In the genomic region with DNA sequence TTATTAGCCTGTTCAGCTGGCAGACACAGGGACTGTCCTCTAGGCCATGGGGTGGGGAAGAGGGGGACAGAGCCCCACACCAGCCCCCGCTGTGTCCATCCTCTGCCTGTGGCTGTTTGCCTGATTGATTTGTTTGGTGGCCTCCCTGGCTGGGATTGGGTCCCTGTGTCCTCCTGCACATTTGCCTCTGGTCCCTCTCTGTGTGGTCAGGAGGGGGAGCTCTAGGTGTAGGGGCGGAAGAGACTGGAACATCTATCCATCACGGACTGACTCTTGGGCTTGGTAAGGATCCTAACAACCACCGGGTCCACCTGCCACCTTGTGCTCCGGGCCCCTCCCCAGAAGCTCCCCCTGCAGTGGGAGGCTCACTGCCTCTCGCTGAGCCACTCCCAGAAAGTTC, we compare ENCODE assay signal across 1 cellular context.
TF ChIP-seq lines count a peak whose summit lies in the region.

No MANE protein-coding gene starts in this region.

TF ChIP-seq in GM23338, 12 proteins besides CTCF, POLR2A, EP300 and RAD21:
- no peak for TF ChIP-seq STAT1 (IDR thresholded peaks at IDR 0.05; ENCODE audit: unreplicated experiment)
- TF ChIP-seq NANOG (IDR thresholded peaks at IDR 0.05; ENCODE audit: borderline replicate concordance): no peak
- TF ChIP-seq, protein P1, sequence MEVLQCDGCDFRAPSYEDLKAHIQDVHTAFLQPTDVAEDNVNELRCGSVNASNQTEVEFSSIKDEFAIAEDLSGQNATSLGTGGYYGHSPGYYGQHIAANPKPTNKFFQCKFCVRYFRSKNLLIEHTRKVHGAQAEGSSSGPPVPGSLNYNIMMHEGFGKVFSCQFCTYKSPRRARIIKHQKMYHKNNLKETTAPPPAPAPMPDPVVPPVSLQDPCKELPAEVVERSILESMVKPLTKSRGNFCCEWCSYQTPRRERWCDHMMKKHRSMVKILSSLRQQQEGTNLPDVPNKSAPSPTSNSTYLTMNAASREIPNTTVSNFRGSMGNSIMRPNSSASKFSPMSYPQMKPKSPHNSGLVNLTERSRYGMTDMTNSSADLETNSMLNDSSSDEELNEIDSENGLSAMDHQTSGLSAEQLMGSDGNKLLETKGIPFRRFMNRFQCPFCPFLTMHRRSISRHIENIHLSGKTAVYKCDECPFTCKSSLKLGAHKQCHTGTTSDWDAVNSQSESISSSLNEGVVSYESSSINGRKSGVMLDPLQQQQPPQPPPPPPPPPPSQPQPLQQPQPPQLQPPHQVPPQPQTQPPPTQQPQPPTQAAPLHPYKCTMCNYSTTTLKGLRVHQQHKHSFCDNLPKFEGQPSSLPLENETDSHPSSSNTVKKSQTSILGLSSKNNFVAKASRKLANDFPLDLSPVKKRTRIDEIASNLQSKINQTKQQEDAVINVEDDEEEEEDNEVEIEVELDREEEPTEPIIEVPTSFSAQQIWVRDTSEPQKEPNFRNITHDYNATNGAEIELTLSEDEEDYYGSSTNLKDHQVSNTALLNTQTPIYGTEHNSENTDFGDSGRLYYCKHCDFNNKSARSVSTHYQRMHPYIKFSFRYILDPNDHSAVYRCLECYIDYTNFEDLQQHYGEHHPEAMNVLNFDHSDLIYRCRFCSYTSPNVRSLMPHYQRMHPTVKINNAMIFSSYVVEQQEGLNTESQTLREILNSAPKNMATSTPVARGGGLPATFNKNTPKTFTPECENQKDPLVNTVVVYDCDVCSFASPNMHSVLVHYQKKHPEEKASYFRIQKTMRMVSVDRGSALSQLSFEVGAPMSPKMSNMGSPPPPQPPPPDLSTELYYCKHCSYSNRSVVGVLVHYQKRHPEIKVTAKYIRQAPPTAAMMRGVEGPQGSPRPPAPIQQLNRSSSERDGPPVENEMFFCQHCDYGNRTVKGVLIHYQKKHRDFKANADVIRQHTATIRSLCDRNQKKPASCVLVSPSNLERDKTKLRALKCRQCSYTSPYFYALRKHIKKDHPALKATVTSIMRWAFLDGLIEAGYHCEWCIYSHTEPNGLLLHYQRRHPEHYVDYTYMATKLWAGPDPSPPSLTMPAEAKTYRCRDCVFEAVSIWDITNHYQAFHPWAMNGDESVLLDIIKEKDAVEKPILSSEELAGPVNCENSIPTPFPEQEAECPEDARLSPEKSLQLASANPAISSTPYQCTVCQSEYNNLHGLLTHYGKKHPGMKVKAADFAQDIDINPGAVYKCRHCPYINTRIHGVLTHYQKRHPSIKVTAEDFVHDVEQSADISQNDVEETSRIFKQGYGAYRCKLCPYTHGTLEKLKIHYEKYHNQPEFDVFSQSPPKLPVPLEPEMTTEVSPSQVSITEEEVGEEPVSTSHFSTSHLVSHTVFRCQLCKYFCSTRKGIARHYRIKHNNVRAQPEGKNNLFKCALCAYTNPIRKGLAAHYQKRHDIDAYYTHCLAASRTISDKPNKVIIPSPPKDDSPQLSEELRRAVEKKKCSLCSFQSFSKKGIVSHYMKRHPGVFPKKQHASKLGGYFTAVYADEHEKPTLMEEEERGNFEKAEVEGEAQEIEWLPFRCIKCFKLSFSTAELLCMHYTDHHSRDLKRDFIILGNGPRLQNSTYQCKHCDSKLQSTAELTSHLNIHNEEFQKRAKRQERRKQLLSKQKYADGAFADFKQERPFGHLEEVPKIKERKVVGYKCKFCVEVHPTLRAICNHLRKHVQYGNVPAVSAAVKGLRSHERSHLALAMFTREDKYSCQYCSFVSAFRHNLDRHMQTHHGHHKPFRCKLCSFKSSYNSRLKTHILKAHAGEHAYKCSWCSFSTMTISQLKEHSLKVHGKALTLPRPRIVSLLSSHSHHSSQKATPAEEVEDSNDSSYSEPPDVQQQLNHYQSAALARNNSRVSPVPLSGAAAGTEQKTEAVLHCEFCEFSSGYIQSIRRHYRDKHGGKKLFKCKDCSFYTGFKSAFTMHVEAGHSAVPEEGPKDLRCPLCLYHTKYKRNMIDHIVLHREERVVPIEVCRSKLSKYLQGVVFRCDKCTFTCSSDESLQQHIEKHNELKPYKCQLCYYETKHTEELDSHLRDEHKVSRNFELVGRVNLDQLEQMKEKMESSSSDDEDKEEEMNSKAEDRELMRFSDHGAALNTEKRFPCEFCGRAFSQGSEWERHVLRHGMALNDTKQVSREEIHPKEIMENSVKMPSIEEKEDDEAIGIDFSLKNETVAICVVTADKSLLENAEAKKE (CRISPR knock-in tag; IDR thresholded peaks at IDR 0.05): no peak
- TF ChIP-seq ZNF331 (CRISPR knock-in tag; IDR thresholded peaks at IDR 0.05; ENCODE audit: low read depth): no peak
- TF ChIP-seq CREB1 (CRISPR knock-in tag; IDR thresholded peaks at IDR 0.05; ENCODE audit: low read depth): no peak
- TF ChIP-seq, protein P2, sequence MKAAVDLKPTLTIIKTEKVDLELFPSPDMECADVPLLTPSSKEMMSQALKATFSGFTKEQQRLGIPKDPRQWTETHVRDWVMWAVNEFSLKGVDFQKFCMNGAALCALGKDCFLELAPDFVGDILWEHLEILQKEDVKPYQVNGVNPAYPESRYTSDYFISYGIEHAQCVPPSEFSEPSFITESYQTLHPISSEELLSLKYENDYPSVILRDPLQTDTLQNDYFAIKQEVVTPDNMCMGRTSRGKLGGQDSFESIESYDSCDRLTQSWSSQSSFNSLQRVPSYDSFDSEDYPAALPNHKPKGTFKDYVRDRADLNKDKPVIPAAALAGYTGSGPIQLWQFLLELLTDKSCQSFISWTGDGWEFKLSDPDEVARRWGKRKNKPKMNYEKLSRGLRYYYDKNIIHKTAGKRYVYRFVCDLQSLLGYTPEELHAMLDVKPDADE (IDR thresholded peaks at IDR 0.05): no peak
- TF ChIP-seq, protein P3, sequence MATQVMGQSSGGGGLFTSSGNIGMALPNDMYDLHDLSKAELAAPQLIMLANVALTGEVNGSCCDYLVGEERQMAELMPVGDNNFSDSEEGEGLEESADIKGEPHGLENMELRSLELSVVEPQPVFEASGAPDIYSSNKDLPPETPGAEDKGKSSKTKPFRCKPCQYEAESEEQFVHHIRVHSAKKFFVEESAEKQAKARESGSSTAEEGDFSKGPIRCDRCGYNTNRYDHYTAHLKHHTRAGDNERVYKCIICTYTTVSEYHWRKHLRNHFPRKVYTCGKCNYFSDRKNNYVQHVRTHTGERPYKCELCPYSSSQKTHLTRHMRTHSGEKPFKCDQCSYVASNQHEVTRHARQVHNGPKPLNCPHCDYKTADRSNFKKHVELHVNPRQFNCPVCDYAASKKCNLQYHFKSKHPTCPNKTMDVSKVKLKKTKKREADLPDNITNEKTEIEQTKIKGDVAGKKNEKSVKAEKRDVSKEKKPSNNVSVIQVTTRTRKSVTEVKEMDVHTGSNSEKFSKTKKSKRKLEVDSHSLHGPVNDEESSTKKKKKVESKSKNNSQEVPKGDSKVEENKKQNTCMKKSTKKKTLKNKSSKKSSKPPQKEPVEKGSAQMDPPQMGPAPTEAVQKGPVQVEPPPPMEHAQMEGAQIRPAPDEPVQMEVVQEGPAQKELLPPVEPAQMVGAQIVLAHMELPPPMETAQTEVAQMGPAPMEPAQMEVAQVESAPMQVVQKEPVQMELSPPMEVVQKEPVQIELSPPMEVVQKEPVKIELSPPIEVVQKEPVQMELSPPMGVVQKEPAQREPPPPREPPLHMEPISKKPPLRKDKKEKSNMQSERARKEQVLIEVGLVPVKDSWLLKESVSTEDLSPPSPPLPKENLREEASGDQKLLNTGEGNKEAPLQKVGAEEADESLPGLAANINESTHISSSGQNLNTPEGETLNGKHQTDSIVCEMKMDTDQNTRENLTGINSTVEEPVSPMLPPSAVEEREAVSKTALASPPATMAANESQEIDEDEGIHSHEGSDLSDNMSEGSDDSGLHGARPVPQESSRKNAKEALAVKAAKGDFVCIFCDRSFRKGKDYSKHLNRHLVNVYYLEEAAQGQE (IDR thresholded peaks at IDR 0.05; ENCODE audit: unreplicated experiment): no peak
- no peak for TF ChIP-seq EZH2 (IDR thresholded peaks at IDR 0.05; ENCODE audit: low read depth, unreplicated experiment)
- no peak for TF ChIP-seq EZH2phosphoT487 (IDR thresholded peaks at IDR 0.05; ENCODE audit: unreplicated experiment)
- TF ChIP-seq JUNB (IDR thresholded peaks at IDR 0.05; ENCODE audit: unreplicated experiment): no peak
- TF ChIP-seq POLR2AphosphoS5 (IDR thresholded peaks at IDR 0.05; ENCODE audit: low read depth): no peak
- no peak for TF ChIP-seq ZNF114 (CRISPR knock-in tag; IDR thresholded peaks at IDR 0.05)
TF ChIP-seq in GM23338: peak in this region for 0.
